Comparison of ENCODE assay signal across 17 cellular contexts in genomic region chr11:101195294-101195693, GRCh38.
DNase-seq lines count a peak whose midpoint lies in the region; ATAC-seq, FAIRE-seq and TF ChIP-seq lines count a peak whose summit lies in the region.
"Had no signal": no experiment of that assay in that cellular context is flagged by ENCODE, and none has a peak within 500 bp of the region (broad histone marks: within the 10 kb centered on the region; RNA-seq: fewer than 3 reads in every experiment).

No MANE protein-coding gene starts in this region.

- no peaks in the 10 kb centered on the region for H3K9me3 ChIP-seq in mucosa of descending colon
- H3K9me3 ChIP-seq: A549; BLaER1 treated with 17β-estradiol and CSF1 and Interleukin-3, amounts not matched to agents 10 nM and 100 nM; Caco-2 had no signal

- no peak overlapping the region for H3K4me3 ChIP-seq in mucosa of descending colon
- H3K4me3 ChIP-seq: A549; BLaER1 treated with 17β-estradiol and CSF1 and Interleukin-3, amounts not matched to agents 10 nM and 100 nM had no signal

- DNase-seq in HTR-8/SVneo (ENCODE audit: insufficient read length, low spot score), result no peak
- peak in 1 of 3 donors; percentile 16 for DNase-seq in mucosa of descending colon
- DNase-seq in left cardiac atrium, result no peak
- DNase-seq: AML-193; Caco-2; Calu3; CD4-positive, alpha-beta T cell; CD8-positive, alpha-beta T cell; DMS79 treated with DMSO at 0.1 percent for 48 hours; GF-D8 had no signal

- ATAC-seq in mucosa of descending colon (peak; percentile 96), left cardiac atrium (no peak), GM18907 (IDR thresholded peaks at IDR 0.05; ENCODE audit: unreplicated experiment) (no peak)
- ATAC-seq: A549; CD8-positive, alpha-beta T cell had no signal

- H3K4me1 ChIP-seq in mucosa of descending colon (ENCODE audit: low read depth), result peaks cover 11% of the 10 kb centered on the region
- H3K4me1 ChIP-seq: A549; BLaER1 treated with 17β-estradiol and CSF1 and Interleukin-3, amounts not matched to agents 10 nM and 100 nM; Caco-2 had no signal

- no peaks in the 10 kb centered on the region for H3K36me3 ChIP-seq in mucosa of descending colon (ENCODE audit: low read depth)
- H3K36me3 ChIP-seq: BLaER1 treated with 17β-estradiol and CSF1 and Interleukin-3, amounts not matched to agents 10 nM and 100 nM had no signal

- no peak for TF ChIP-seq CTCF in mucosa of descending colon (IDR thresholded peaks at IDR 0.05)

- peak; percentile 28 for FAIRE-seq in HTR-8/SVneo (lab: Jason Lieb, UNC)
- peak; percentile 58 for FAIRE-seq in colon (lab: Jason Lieb, UNC)
- FAIRE-seq: A549, D721Med, G401.6, GM12891 had no signal

- intact Hi-C loops in mucosa of descending colon (cut with DNase I, micrococcal nuclease), result no loop called here
- intact Hi-C loops in left cardiac atrium (cut with DNase I), result no loop called here
